Comparison of ENCODE assay signal across 9 cellular contexts in genomic region chr20:50484271-50484976, GRCh38. TPM values are rescaled to one million over a fixed set of nuclear protein-coding genes. Genes with fewer than 3 reads are reported as not detected.
DNase-seq lines count a peak whose midpoint lies in the region; ATAC-seq, FAIRE-seq and TF ChIP-seq lines count a peak whose summit lies in the region.
"Had no signal": no experiment of that assay in that cellular context is flagged by ENCODE, and none has a peak within 500 bp of the region (broad histone marks: within the 10 kb centered on the region; RNA-seq: fewer than 3 reads in every experiment).

No MANE protein-coding gene starts in this region.

- H3K4me1 ChIP-seq in heart left ventricle (peaks cover 0 to 24% (median 8%) of the 10 kb centered on the region in 12 donors), kidney (ENCODE audit: control insufficient read depth in 1 of 2, insufficient read depth in 1 of 2, low read depth in 1 of 2, low read length in 2 of 2) (peaks cover 0 to 7% of the 10 kb centered on the region in 2 donors), transverse colon (peaks cover 5 to 16% (median 10%) of the 10 kb centered on the region in 4 donors)

- H3K4me3 ChIP-seq in heart left ventricle: peak overlapping the region in 10 of 12 donors; percentile 31 to 63 (median 53)
- peak overlapping the region; percentile 71 to 98 for H3K4me3 ChIP-seq in kidney (ENCODE audit: low read length in 2 of 2)
- H3K4me3 ChIP-seq in transverse colon: peak overlapping the region in 1 of 4 donors; percentile 60
- H3K4me3 ChIP-seq: cardiac muscle cell had no signal

- DNase-seq in heart left ventricle: no peak
- DNase-seq in cardiac septum (ENCODE audit: low spot score): no peak
- DNase-seq in activated CD4-positive, alpha-beta memory T cell treated with anti-CD3 and anti-CD28 coated beads for 36 hours: no peak
- no peak for DNase-seq in kidney
- DNase-seq in transverse colon: no peak
- DNase-seq in cortex of kidney (lab: John Stamatoyannopoulos, UW): no peak
- no peak for DNase-seq in globus pallidus (ENCODE audit: low spot score)

- peak overlapping the region; percentile 82 for H3K4me3 Mint-ChIP-seq in activated CD4-positive, alpha-beta memory T cell treated with anti-CD3 and anti-CD28 coated beads for 36 hours

- CTCF ChIA-PET in activated CD4-positive, alpha-beta memory T cell treated with anti-CD3 and anti-CD28 coated beads for 36 hours (lab: Charles Lee): interaction anchor here (0.6 to 2.6 kb wide), 12 partner anchors 9 to 364 kb away, joined by 3 to 13 read pairs (median 4); partner anchors contain the start of gene CEBPB

- peak overlapping the region in 11 of 12 donors; percentile 55 to 94 (median 78) for H3K27ac ChIP-seq in heart left ventricle
- H3K27ac ChIP-seq in kidney (ENCODE audit: low read depth in 2 of 2, low read length in 2 of 2): peak overlapping the region; percentile 54 to 90
- H3K27ac ChIP-seq in transverse colon: peak overlapping the region; percentile 80 to 86 (median 84)
- H3K27ac ChIP-seq: cardiac muscle cell had no signal

- 70 to 79% (median 77%) methylated on average over 6 of the region's 6 CpGs for WGBS in heart left ventricle, 4 donors
- WGBS in transverse colon (ENCODE audit: low coverage in 1 of 2), 2 donors: 44 to 66% methylated on average over 5 to 6 of the region's 6 CpGs

- ATAC-seq in heart left ventricle: no peak
- no peak for ATAC-seq in GM19455 (IDR thresholded peaks at IDR 0.05; ENCODE audit: unreplicated experiment)

- in situ Hi-C loops in transverse colon (cut with MboI; ENCODE audit: low pct_ligation_motif_present in 1 of 4, low pct_unique_long_range_greater_than_20kb in 1 of 4, low sequenced_read_pairs in 3 of 4): loop anchor here in 2 of 4 donors (25.0 kb wide), 1 partner anchor 253 kb away; the partner anchor contains the start of gene PARD6B (in 2 of the 2)

- no peak for FAIRE-seq in kidney (lab: Jason Lieb, UNC)

- H3K36me3 ChIP-seq in heart left ventricle (no peaks in the 10 kb centered on the region), kidney (ENCODE audit: control insufficient read depth in 1 of 2, insufficient read depth in 2 of 2, low read length in 2 of 2) (no peaks in the 10 kb centered on the region), transverse colon (no peaks in the 10 kb centered on the region)
- H3K36me3 ChIP-seq: cardiac muscle cell had no signal

- TF ChIP-seq CTCF in heart left ventricle (IDR thresholded peaks at IDR 0.05) (no peak), kidney (IDR thresholded peaks at IDR 0.05; ENCODE audit: borderline replicate concordance, extremely low read depth, insufficient read depth) (no peak), transverse colon (IDR thresholded peaks at IDR 0.05) (no peak)

- no peaks in the 10 kb centered on the region for H3K9me3 Mint-ChIP-seq in activated CD4-positive, alpha-beta memory T cell treated with anti-CD3 and anti-CD28 coated beads for 36 hours

- H3K36me3 Mint-ChIP-seq in activated CD4-positive, alpha-beta memory T cell treated with anti-CD3 and anti-CD28 coated beads for 36 hours: no peaks in the 10 kb centered on the region

- TF ChIP-seq POLR2A in heart left ventricle (IDR thresholded peaks at IDR 0.05) (no peak), transverse colon (IDR thresholded peaks at IDR 0.05) (no peak)

- POLR2A ChIA-PET in activated CD4-positive, alpha-beta memory T cell treated with anti-CD3 and anti-CD28 coated beads for 36 hours (lab: Charles Lee): interaction anchor here (1.1 to 2.7 kb wide), 5 partner anchors 9 to 91 kb away, joined by 3 to 16 read pairs (median 5); partner anchors contain the start of gene PTPN1

- no peaks in the 10 kb centered on the region for H3K27me3 ChIP-seq in heart left ventricle
- no peaks in the 10 kb centered on the region for H3K27me3 ChIP-seq in transverse colon
- H3K27me3 ChIP-seq: cardiac muscle cell had no signal

- no peak for TF ChIP-seq EP300 in transverse colon (IDR thresholded peaks at IDR 0.05; ENCODE audit: low read depth)

- H3K27me3 Mint-ChIP-seq in activated CD4-positive, alpha-beta memory T cell treated with anti-CD3 and anti-CD28 coated beads for 36 hours: no peaks in the 10 kb centered on the region

- intact Hi-C loops in heart left ventricle (cut with DNase I) (loop anchor here in 4 of 10 donors (5.0 to 10.0 kb wide), 3 partner anchors 88 to 270 kb away; no protein-coding TSS in a partner anchor), cardiac septum (cut with DNase I) (no loop called here), kidney (cut with DNase I) (no loop called here), transverse colon (cut with DNase I; ENCODE audit: low total_unique reads) (loop anchor here (5.0 kb wide), 1 partner anchor 93 kb away; no protein-coding TSS in a partner anchor)
- intact Hi-C loops in activated CD4-positive, alpha-beta memory T cell treated with anti-CD3 and anti-CD28 coated beads for 36 hours (cut with micrococcal nuclease): loop anchor here (10.0 kb wide), 1 partner anchor 250 kb away; the partner anchor contains the start of gene PARD6B

- H3K4me1 Mint-ChIP-seq in activated CD4-positive, alpha-beta memory T cell treated with anti-CD3 and anti-CD28 coated beads for 36 hours (ENCODE audit: low read depth): peaks cover 38% of the 10 kb centered on the region

- peak overlapping the region; percentile 74 to 95 for H3K9ac ChIP-seq in kidney (ENCODE audit: low read length in 2 of 2)

- H3K9me3 ChIP-seq in heart left ventricle: no peaks in the 10 kb centered on the region
- no peaks in the 10 kb centered on the region for H3K9me3 ChIP-seq in kidney (ENCODE audit: control insufficient read depth in 1 of 2, low read length in 2 of 2)
- H3K9me3 ChIP-seq in transverse colon: no peaks in the 10 kb centered on the region

- peak overlapping the region; percentile 93 for H3K27ac Mint-ChIP-seq in activated CD4-positive, alpha-beta memory T cell treated with anti-CD3 and anti-CD28 coated beads for 36 hours

RNA-seq across cellular contexts. Expression of gene PTPN1, which starts 25.8 kb away (rescaled TPM):
- total RNA-seq in heart left ventricle: 10 to 100 TPM; 24.2 to 63.3 (median 32.0) TPM
- polyA plus RNA-seq in heart left ventricle: 10 to 100 TPM; 18.5 to 93.8 TPM
- total RNA-seq in cardiac septum: 34.2 TPM
- 10 to 100 TPM; 80.6 to 83.4 TPM for total RNA-seq in activated CD4-positive, alpha-beta memory T cell treated with anti-CD3 and anti-CD28 coated beads for 36 hours
- total RNA-seq in kidney: 80.4 TPM
- 29.6 TPM for polyA plus RNA-seq in kidney (ENCODE audit: insufficient read depth, low read depth, low replicate concordance)
- total RNA-seq in transverse colon: 10 to 100 TPM; 19.3 to 34.8 (median 28.8) TPM

Comparison
In these comparisons a context has a peak if more than half of its experiments do, and no peak if none do; other contexts are left out.
1. intact Hi-C loops: an anchor here in activated CD4-positive, alpha-beta memory T cell treated with anti-CD3 and anti-CD28 coated beads for 36 hours (10.0 kb wide) and transverse colon (5.0 kb wide); none called in cardiac septum and kidney.